Comparison of ENCODE assay signal across 33 cellular contexts in genomic region chr15:43966646-43967045, GRCh38.
DNase-seq lines count a peak whose midpoint lies in the region; ATAC-seq and TF ChIP-seq lines count a peak whose summit lies in the region.
"Had no signal": no experiment of that assay in that cellular context is flagged by ENCODE, and none has a peak within 500 bp of the region (broad histone marks: within the 10 kb centered on the region; RNA-seq: fewer than 3 reads in every experiment).

No MANE protein-coding gene starts in this region.

- H3K4me1 Mint-ChIP-seq in Calu3 (ENCODE audit: low read depth, unreplicated experiment) (no peaks in the 10 kb centered on the region), neural crest cell (no peaks in the 10 kb centered on the region), mesothelial cell of epicardium (no peaks in the 10 kb centered on the region)
- H3K4me1 Mint-ChIP-seq: activated CD4-positive, alpha-beta T cell treated with anti-CD3 and anti-CD28 coated beads, Interleukin-2, amount 10 ng/mL, durations not matched to agents 24 days and 14 days; activated naive CD8-positive, alpha-beta T cell treated with anti-CD3 and anti-CD28 coated beads, Interleukin-2, amount 10 ng/mL, durations not matched to agents 7 days and 5 days; stimulated activated naive CD8-positive, alpha-beta T cell treated with anti-CD3 and anti-CD28 coated beads, Interleukin-15, amount 100 ng/mL, for 72 hours had no signal

- CTCF ChIA-PET in Calu3 (lab: Charles Lee) = no interaction called here

- H3K27ac Mint-ChIP-seq in Calu3 (ENCODE audit: unreplicated experiment) = peak overlapping the region; percentile 39
- H3K27ac Mint-ChIP-seq in neural crest cell (ENCODE audit: unreplicated experiment) = peak overlapping the region; percentile 27
- H3K27ac Mint-ChIP-seq in mesothelial cell of epicardium = no peak overlapping the region
- H3K27ac Mint-ChIP-seq: activated CD4-positive, alpha-beta T cell treated with anti-CD3 and anti-CD28 coated beads, Interleukin-2, amount 10 ng/mL, durations not matched to agents 24 days and 14 days; activated naive CD8-positive, alpha-beta T cell treated with anti-CD3 and anti-CD28 coated beads, Interleukin-2, amount 10 ng/mL, durations not matched to agents 7 days and 5 days; activated T-cell treated with anti-CD3 and anti-CD28 coated beads, Interleukin-2, amount 50 U/mL, for 24 hours; endodermal cell; stimulated activated naive CD8-positive, alpha-beta T cell treated with anti-CD3 and anti-CD28 coated beads, Interleukin-15, amount 100 ng/mL, for 72 hours; T-helper 2 cell treated with Interferon-gamma antibody and Interleukin-4, amounts not matched to agents 5 μg/mL and 100 μg/mL, for 36 hours had no signal

- no peaks in the 10 kb centered on the region for H3K9me3 ChIP-seq in esophagus muscularis mucosa
- H3K9me3 ChIP-seq: BLaER1, left ventricle myocardium inferior, Peyer's patch, right atrium auricular region, uterus had no signal

- no peaks in the 10 kb centered on the region for H3K36me3 ChIP-seq in esophagus muscularis mucosa
- H3K36me3 ChIP-seq: BLaER1, left ventricle myocardium inferior, Peyer's patch, right atrium auricular region, uterus, WERI-Rb-1 had no signal

- DNase-seq in Calu3 (no peak), LHCN-M2 (ENCODE audit: low read depth) (peak; percentile 34), esophagus muscularis mucosa (ENCODE audit: extremely low spot score) (peak; percentile 26), neural crest cell (ENCODE audit: low read depth, low spot score) (no peak), OCI-M1 (lab: John Stamatoyannopoulos, UW) (no peak), mesothelial cell of epicardium (ENCODE audit: low spot score in 2 of 2, unreplicated experiment in 2 of 2) (no peak), SHP77 (lab: John Stamatoyannopoulos, UW) (no peak)
- DNase-seq: ACHN; activated CD4-positive, alpha-beta T cell treated with anti-CD3 and anti-CD28 coated beads, Interleukin-2, amount 10 ng/mL, durations not matched to agents 24 days and 14 days; activated gamma-delta T cell treated with Interleukin-2 at 50 U/mL for 16 hours; activated naive CD8-positive, alpha-beta T cell treated with anti-CD3 and anti-CD28 coated beads, Interleukin-2, amount 10 ng/mL, durations not matched to agents 7 days and 5 days; activated T-cell treated with anti-CD3 and anti-CD28 coated beads, Interleukin-2, amount 50 U/mL, for 24 hours; dermis blood vessel endothelial cell; endodermal cell; left ventricle myocardium inferior; mesendoderm; NCI-H1436 treated with DMSO at 0.1 percent for 48 hours; NCI-H2081 treated with DMSO at 0.1 percent for 48 hours; NCI-H226; NCI-H748 treated with DMSO at 0.1 percent for 48 hours; Peyer's patch; SHP77 treated with DMSO at 0.1 percent for 48 hours; stimulated activated CD4-positive, alpha-beta T cell treated with anti-CD3 and anti-CD28 coated beads, Interleukin-2, amount 100 ng/mL, for 24 hours; stimulated activated CD8-positive, alpha-beta memory T cell treated with anti-CD3 and anti-CD28 coated beads, Interleukin-4, amount 100 ng/mL, for 48 hours; stimulated activated naive CD8-positive, alpha-beta T cell treated with anti-CD3 and anti-CD28 coated beads, Interleukin-15, amount 100 ng/mL, for 72 hours; uterus; WERI-Rb-1 had no signal

- H3K27me3 ChIP-seq in esophagus muscularis mucosa = no peaks in the 10 kb centered on the region
- H3K27me3 ChIP-seq: BLaER1, Peyer's patch, right atrium auricular region, uterus had no signal

- H3K27me3 Mint-ChIP-seq in Calu3 (ENCODE audit: unreplicated experiment) = no peaks in the 10 kb centered on the region
- no peaks in the 10 kb centered on the region for H3K27me3 Mint-ChIP-seq in neural crest cell (ENCODE audit: low read depth)
- peaks cover 2% of the 10 kb centered on the region for H3K27me3 Mint-ChIP-seq in mesothelial cell of epicardium (ENCODE audit: low read depth)

- no peak for TF ChIP-seq CTCF in Calu3 (IDR thresholded peaks at IDR 0.05; ENCODE audit: unreplicated experiment)
- TF ChIP-seq CTCF in esophagus muscularis mucosa (IDR thresholded peaks at IDR 0.05) = no peak
- TF ChIP-seq CTCF in neural crest cell (conservative IDR thresholded peaks at IDR 0.05) = no peak
- no peak for TF ChIP-seq CTCF in mesothelial cell of epicardium (IDR thresholded peaks at IDR 0.05; ENCODE audit: unreplicated experiment)

- TF ChIP-seq EP300 in esophagus muscularis mucosa (IDR thresholded peaks at IDR 0.05) = no peak

- H3K9me3 Mint-ChIP-seq in Calu3 (ENCODE audit: low read depth, unreplicated experiment) (no peaks in the 10 kb centered on the region), neural crest cell (no peaks in the 10 kb centered on the region), mesothelial cell of epicardium (no peaks in the 10 kb centered on the region)
- H3K9me3 Mint-ChIP-seq: activated CD4-positive, alpha-beta T cell treated with anti-CD3 and anti-CD28 coated beads, Interleukin-2, amount 10 ng/mL, durations not matched to agents 24 days and 14 days; activated naive CD8-positive, alpha-beta T cell treated with anti-CD3 and anti-CD28 coated beads, Interleukin-2, amount 10 ng/mL, durations not matched to agents 7 days and 5 days; activated T-cell treated with anti-CD3 and anti-CD28 coated beads, Interleukin-2, amount 50 U/mL, for 24 hours; endodermal cell; stimulated activated naive CD8-positive, alpha-beta T cell treated with anti-CD3 and anti-CD28 coated beads, Interleukin-15, amount 100 ng/mL, for 72 hours; T-helper 2 cell treated with Interferon-gamma antibody and Interleukin-4, amounts not matched to agents 5 μg/mL and 100 μg/mL, for 36 hours had no signal

- no peak for TF ChIP-seq POLR2A in esophagus muscularis mucosa (IDR thresholded peaks at IDR 0.05; ENCODE audit: low read depth)

- no peaks in the 10 kb centered on the region for H3K4me1 ChIP-seq in esophagus muscularis mucosa
- H3K4me1 ChIP-seq: BLaER1, left ventricle myocardium inferior, Peyer's patch, right atrium auricular region, uterus had no signal

- H3K27ac ChIP-seq in esophagus muscularis mucosa (replicated peaks in 1 of 4) = no peak overlapping the region
- H3K27ac ChIP-seq: BLaER1, left ventricle myocardium inferior, Peyer's patch, right atrium auricular region, uterus, WERI-Rb-1 had no signal

- intact Hi-C loops in Calu3 (cut with micrococcal nuclease; ENCODE audit: unreplicated experiment) (no loop called here), esophagus muscularis mucosa (cut with DNase I) (no loop called here)

- no peak overlapping the region for H3K4me3 ChIP-seq in esophagus muscularis mucosa
- H3K4me3 ChIP-seq: BLaER1, GM12878, left ventricle myocardium inferior, Peyer's patch, right atrium auricular region, uterus had no signal

- H3K4me3 Mint-ChIP-seq in Calu3 (ENCODE audit: low read depth, unreplicated experiment) (no peak overlapping the region), neural crest cell (no peak overlapping the region), mesothelial cell of epicardium (no peak overlapping the region)
- H3K4me3 Mint-ChIP-seq: activated CD4-positive, alpha-beta T cell treated with anti-CD3 and anti-CD28 coated beads, Interleukin-2, amount 10 ng/mL, durations not matched to agents 24 days and 14 days; activated naive CD8-positive, alpha-beta T cell treated with anti-CD3 and anti-CD28 coated beads, Interleukin-2, amount 10 ng/mL, durations not matched to agents 7 days and 5 days; activated T-cell treated with anti-CD3 and anti-CD28 coated beads, Interleukin-2, amount 50 U/mL, for 24 hours; endodermal cell; stimulated activated naive CD8-positive, alpha-beta T cell treated with anti-CD3 and anti-CD28 coated beads, Interleukin-15, amount 100 ng/mL, for 72 hours; T-helper 2 cell treated with Interferon-gamma antibody and Interleukin-4, amounts not matched to agents 5 μg/mL and 100 μg/mL, for 36 hours had no signal

- no TSS peak for BruUV-seq in Calu3 (replicated peaks; lab: Mats Ljungman, UMichigan)

- no peak for ATAC-seq in HG03095 (IDR thresholded peaks at IDR 0.05; ENCODE audit: unreplicated experiment)
- ATAC-seq: esophagus mucosa; GM12878; stimulated activated naive CD8-positive, alpha-beta T cell treated with anti-CD3 and anti-CD28 coated beads, Interleukin-15, amount 100 ng/mL, for 72 hours had no signal

- H3K36me3 Mint-ChIP-seq in Calu3 (ENCODE audit: insufficient read depth, unreplicated experiment) = no peaks in the 10 kb centered on the region
- no peaks in the 10 kb centered on the region for H3K36me3 Mint-ChIP-seq in neural crest cell (ENCODE audit: low read depth)
- H3K36me3 Mint-ChIP-seq in mesothelial cell of epicardium = no peaks in the 10 kb centered on the region
- H3K36me3 Mint-ChIP-seq: activated naive CD8-positive, alpha-beta T cell treated with anti-CD3 and anti-CD28 coated beads, Interleukin-2, amount 10 ng/mL, durations not matched to agents 7 days and 5 days had no signal

Comparison
In these comparisons a context has a peak if more than half of its experiments do, and no peak if none do; other contexts are left out.
1. DNase-seq: peak in LHCN-M2 (single experiment) and esophagus muscularis mucosa (single experiment); none in Calu3 (single experiment), neural crest cell (single experiment), OCI-M1 (single experiment), mesothelial cell of epicardium (0 of 2) and SHP77 (0 of 2).